ENCODE assay signal across 1 cellular context in genomic region chr19:55536951-55537740, GRCh38.
TF ChIP-seq lines count a peak whose summit lies in the region.

Gene SBK2 (minus strand): TSS chr19:55537133. CDS start chr19:55536294, 839 bp downstream.

TF ChIP-seq in HepG2, 621 proteins besides CTCF, POLR2A, EP300 and RAD21 (continued from another document):
- TF ChIP-seq SP1 (IDR thresholded peaks at IDR 0.05) (no peak), SP1 (CRISPR knock-in tag; IDR thresholded peaks at IDR 0.05) (peak; percentile 87), PITX1 (CRISPR knock-in tag; IDR thresholded peaks at IDR 0.05) (no peak), ZNF687 (CRISPR knock-in tag; IDR thresholded peaks at IDR 0.05) (0 out of 2 replicates have a peak, but pooled peaks have one; percentile 24), RNF219 (CRISPR knock-in tag; IDR thresholded peaks at IDR 0.05) (no peak), ZNF768 (CRISPR knock-in tag; IDR thresholded peaks at IDR 0.05) (peak; percentile 18; the same call in 1 of the 2 replicates), STAG1 (CRISPR knock-in tag; IDR thresholded peaks at IDR 0.05) (peak; percentile 41), RFXAP (CRISPR knock-in tag; IDR thresholded peaks at IDR 0.05; ENCODE audit: borderline replicate concordance) (peak; percentile 88), ZNF674 (CRISPR knock-in tag; IDR thresholded peaks at IDR 0.05; ENCODE audit: low read depth) (no peak), HNRNPL (IDR thresholded peaks at IDR 0.05; ENCODE audit: low read depth, low read length) (0 out of 2 replicates have a peak, but pooled peaks have one; percentile 53), ZNF883 (CRISPR knock-in tag; IDR thresholded peaks at IDR 0.05; ENCODE audit: not compliant biosample characterization) (peak; percentile 45), ZSCAN25 (CRISPR knock-in tag; IDR thresholded peaks at IDR 0.05) (no peak), RNF2 (conservative IDR thresholded peaks at IDR 0.05; ENCODE audit: low read depth) (no peak), ZFP36L1 (CRISPR knock-in tag; IDR thresholded peaks at IDR 0.05) (no peak), ZSCAN22 (CRISPR knock-in tag; IDR thresholded peaks at IDR 0.05) (peak; percentile 97), RFX5 (IDR thresholded peaks at IDR 0.05; ENCODE audit: low read depth, low read length) (peak; percentile 51; the same call in 1 of the 2 replicates), ZNF512B (CRISPR knock-in tag; IDR thresholded peaks at IDR 0.05; ENCODE audit: borderline replicate concordance) (no peak), PATZ1 (CRISPR knock-in tag; IDR thresholded peaks at IDR 0.05) (peak; percentile 48; the same call in 1 of the 2 replicates), SP4 (CRISPR knock-in tag; IDR thresholded peaks at IDR 0.05) (0 out of 2 replicates have a peak, but pooled peaks have one; percentile 32), MAZ (IDR thresholded peaks at IDR 0.05; ENCODE audit: borderline replicate concordance, low read depth, low read length) (peak; percentile 30; the same call in 1 of the 2 replicates), MAZ (CRISPR knock-in tag; IDR thresholded peaks at IDR 0.05; ENCODE audit: low read depth) (no peak)
